1 cellular context compared by ENCODE assay signal in genomic region chr1:179314928-179315327, GRCh38.
A peak's percentile ranks its signal among the peaks of the same experiment; 100 is the strongest.
TF ChIP-seq lines count a peak whose summit lies in the region.

No MANE protein-coding gene starts in this region.

TF ChIP-seq in HEK293, 187 proteins besides CTCF, POLR2A, EP300 and RAD21 (continued from another document):
- TF ChIP-seq KLF17 (tag by site-specific recombination; IDR thresholded peaks at IDR 0.05) (no peak), ZNF585B (tag by site-specific recombination; IDR thresholded peaks at IDR 0.05) (no peak), HIC1 (tag by site-specific recombination; IDR thresholded peaks at IDR 0.05) (0 out of 2 replicates have a peak, but pooled peaks have one; percentile 19), KLF10 (tag by site-specific recombination; IDR thresholded peaks at IDR 0.05) (no peak), SP7 (tag by site-specific recombination; IDR thresholded peaks at IDR 0.05) (0 out of 2 replicates have a peak, but pooled peaks have one; percentile 24), ZBTB44 (tag by site-specific recombination; IDR thresholded peaks at IDR 0.05) (no peak), ZNF37A (tag by site-specific recombination; IDR thresholded peaks at IDR 0.05) (no peak), ZNF311 (tag by site-specific recombination; IDR thresholded peaks at IDR 0.05; ENCODE audit: borderline replicate concordance) (no peak), SETDB1 (IDR thresholded peaks at IDR 0.05; ENCODE audit: insufficient read length, low read length) (peak; percentile 16), KLF16 (tag by site-specific recombination; IDR thresholded peaks at IDR 0.05) (no peak), PRDM6 (tag by site-specific recombination; IDR thresholded peaks at IDR 0.05) (no peak), ZNF23 (tag by site-specific recombination; IDR thresholded peaks at IDR 0.05; ENCODE audit: borderline replicate concordance) (no peak), ZNF133 (tag by site-specific recombination; IDR thresholded peaks at IDR 0.05) (no peak), ZNF324 (tag by site-specific recombination; IDR thresholded peaks at IDR 0.05) (no peak), HOXD13 (CRISPR knock-in tag; IDR thresholded peaks at IDR 0.05; ENCODE audit: borderline replicate concordance) (no peak), ZNF521 (tag by site-specific recombination; IDR thresholded peaks at IDR 0.05) (no peak), ZNF777 (tag by site-specific recombination; IDR thresholded peaks at IDR 0.05; ENCODE audit: borderline replicate concordance) (no peak), TSHZ1 (tag by site-specific recombination; IDR thresholded peaks at IDR 0.05; ENCODE audit: borderline replicate concordance) (no peak), ZSCAN16 (tag by site-specific recombination; IDR thresholded peaks at IDR 0.05) (no peak), AEBP2 (tag by site-specific recombination; IDR thresholded peaks at IDR 0.05; ENCODE audit: borderline replicate concordance) (no peak), ZNF580 (tag by site-specific recombination; IDR thresholded peaks at IDR 0.05) (no peak), PATZ1 (tag by site-specific recombination; IDR thresholded peaks at IDR 0.05) (no peak), ZNF433 (tag by site-specific recombination; IDR thresholded peaks at IDR 0.05; ENCODE audit: low read depth) (no peak), ZNF530 (tag by site-specific recombination; IDR thresholded peaks at IDR 0.05; ENCODE audit: low read depth) (no peak), ZNF341 (tag by site-specific recombination; IDR thresholded peaks at IDR 0.05; ENCODE audit: low read depth) (no peak), KLF1 (tag by site-specific recombination; IDR thresholded peaks at IDR 0.05) (0 out of 2 replicates have a peak, but pooled peaks have one; percentile 18), ZNF629 (tag by site-specific recombination; IDR thresholded peaks at IDR 0.05) (no peak), ZBTB1 (tag by site-specific recombination; IDR thresholded peaks at IDR 0.05) (no peak), ZNF639 (tag by site-specific recombination; IDR thresholded peaks at IDR 0.05) (no peak), MZF1 (tag by site-specific recombination; IDR thresholded peaks at IDR 0.05; ENCODE audit: borderline replicate concordance) (peak; percentile 44; the same call in 1 of the 2 replicates), ZNF112 (tag by site-specific recombination; IDR thresholded peaks at IDR 0.05) (no peak), SCRT2 (tag by site-specific recombination; IDR thresholded peaks at IDR 0.05) (no peak), ZSCAN30 (tag by site-specific recombination; IDR thresholded peaks at IDR 0.05) (no peak), ZNF610 (tag by site-specific recombination; IDR thresholded peaks at IDR 0.05; ENCODE audit: borderline replicate concordance) (no peak), ZSCAN5A (tag by site-specific recombination; IDR thresholded peaks at IDR 0.05) (no peak), ZNF501 (tag by site-specific recombination; IDR thresholded peaks at IDR 0.05) (no peak)
